23 cellular contexts compared by ENCODE assay signal in genomic region chr6:52868899-52869298, GRCh38. TPM values are rescaled to one million over a fixed set of nuclear protein-coding genes. Genes with fewer than 3 reads are reported as not detected.
"Had no signal": no experiment of that assay in that cellular context is flagged by ENCODE, and none has a peak within 500 bp of the region (broad histone marks: within the 10 kb centered on the region; RNA-seq: fewer than 3 reads in every experiment).

No MANE protein-coding gene starts in this region.

RNA-seq across cellular contexts. Expression of gene GSTA5, which starts 28.3 kb away (rescaled TPM):
- total RNA-seq: activated B cell treated with CpG ODN at 0.5 μM for 24 hours; activated CD4-positive, alpha-beta memory T cell treated with anti-CD3 and anti-CD28 coated beads for 36 hours; activated CD4-positive, alpha-beta T cell treated with anti-CD3 and anti-CD28 coated beads, Interleukin-2, amount 10 ng/mL, durations not matched to agents 24 days and 14 days; activated CD8-positive, alpha-beta memory T cell treated with anti-CD3 and anti-CD28 coated beads for 36 hours; activated CD8-positive, alpha-beta T cell treated with anti-CD3 and anti-CD28 coated beads for 36 hours; activated naive CD4-positive, alpha-beta T cell treated with anti-CD3 and anti-CD28 coated beads for 36 hours; activated naive CD4-positive, alpha-beta T cell treated with anti-CD3 and anti-CD28 coated beads, Interleukin-2, amount 50 U/mL, for 72 hours; activated naive CD8-positive, alpha-beta T cell treated with anti-CD3 and anti-CD28 coated beads for 36 hours; activated T-cell treated with anti-CD3 and anti-CD28 coated beads, Interleukin-2, amount 50 U/mL, for 4 hours; activated T-cell treated with anti-CD3 and anti-CD28 coated beads, Interleukin-2, amount 50 U/mL, for 72 hours; activated T-helper 1 cell treated with anti-CD3 and anti-CD28 coated beads, Interleukin-12 subunit alpha, Interleukin-12 subunit beta, Interleukin-2, Interleukin-4 antibody, amounts not matched to agents 30 ng/mL and 10 ng/mL and 1 ng/mL, durations not matched to agents 14 hours and 24 hours and 36 hours; activated T-helper 17 cell treated with anti-CD3 and anti-CD28 coated beads, Interleukin-2, amount 50 U/mL, for 72 hours; adrenal gland; aorta; astrocyte; body of pancreas; breast epithelium; cardiac septum; cerebellum; T-cell; T-helper 1 cell treated with Interleukin-12 subunit alpha and Interleukin-12 subunit beta and Interleukin-4 antibody, amounts not matched to agents 30 ng/mL and 1 ng/mL, for 36 hours; T-helper 17 cell; T-helper 2 cell treated with Interferon-gamma antibody and Interleukin-4, amounts not matched to agents 100 ng/mL and 5 ng/mL, for 36 hours had no signal
- polyA plus RNA-seq: adrenal gland, aorta had no signal

RNA-seq across cellular contexts. Expression of gene GSTA3, which starts 40.6 kb away (rescaled TPM):
- total RNA-seq: activated B cell treated with CpG ODN at 0.5 μM for 24 hours; activated CD4-positive, alpha-beta memory T cell treated with anti-CD3 and anti-CD28 coated beads for 36 hours; activated CD4-positive, alpha-beta T cell treated with anti-CD3 and anti-CD28 coated beads, Interleukin-2, amount 10 ng/mL, durations not matched to agents 24 days and 14 days; activated CD8-positive, alpha-beta memory T cell treated with anti-CD3 and anti-CD28 coated beads for 36 hours; activated CD8-positive, alpha-beta T cell treated with anti-CD3 and anti-CD28 coated beads for 36 hours; activated naive CD4-positive, alpha-beta T cell treated with anti-CD3 and anti-CD28 coated beads for 36 hours; activated naive CD4-positive, alpha-beta T cell treated with anti-CD3 and anti-CD28 coated beads, Interleukin-2, amount 50 U/mL, for 72 hours; activated naive CD8-positive, alpha-beta T cell treated with anti-CD3 and anti-CD28 coated beads for 36 hours; activated T-cell treated with anti-CD3 and anti-CD28 coated beads, Interleukin-2, amount 50 U/mL, for 4 hours; activated T-cell treated with anti-CD3 and anti-CD28 coated beads, Interleukin-2, amount 50 U/mL, for 72 hours; activated T-helper 1 cell treated with anti-CD3 and anti-CD28 coated beads, Interleukin-12 subunit alpha, Interleukin-12 subunit beta, Interleukin-2, Interleukin-4 antibody, amounts not matched to agents 30 ng/mL and 10 ng/mL and 1 ng/mL, durations not matched to agents 14 hours and 24 hours and 36 hours; activated T-helper 17 cell treated with anti-CD3 and anti-CD28 coated beads, Interleukin-2, amount 50 U/mL, for 72 hours; aorta; astrocyte; body of pancreas; breast epithelium; cardiac septum; cerebellum; T-cell; T-helper 1 cell treated with Interleukin-12 subunit alpha and Interleukin-12 subunit beta and Interleukin-4 antibody, amounts not matched to agents 30 ng/mL and 1 ng/mL, for 36 hours; T-helper 17 cell; T-helper 2 cell treated with Interferon-gamma antibody and Interleukin-4, amounts not matched to agents 100 ng/mL and 5 ng/mL, for 36 hours had no signal
- polyA plus RNA-seq: aorta had no signal
